In genomic region chr4:25347473-25347872, GRCh38 we compare ENCODE assay signal across 21 cellular contexts. TPM values are rescaled to one million over a fixed set of nuclear protein-coding genes. Genes with fewer than 3 reads are reported as not detected.
DNase-seq lines count a peak whose midpoint lies in the region; ATAC-seq and TF ChIP-seq lines count a peak whose summit lies in the region.
"Had no signal": no experiment of that assay in that cellular context is flagged by ENCODE, and none has a peak within 500 bp of the region (broad histone marks: within the 10 kb centered on the region; RNA-seq: fewer than 3 reads in every experiment).

No MANE protein-coding gene starts in this region.

- no peak overlapping the region for H3K4me3 Mint-ChIP-seq in HFFc6
- H3K4me3 Mint-ChIP-seq: H9, T-cell had no signal

- intact Hi-C loops in right cardiac atrium (cut with DNase I): no loop called here

- H3K36me3 ChIP-seq in cardiac muscle cell: no peaks in the 10 kb centered on the region

- H3K27ac ChIP-seq in cardiac muscle cell (peak overlapping the region; percentile 13), right cardiac atrium (ENCODE audit: low read length) (no peak overlapping the region)
- H3K27ac ChIP-seq: 22Rv1 had no signal

- H3K27me3 ChIP-seq in cardiac muscle cell (no peaks in the 10 kb centered on the region), right cardiac atrium (ENCODE audit: control insufficient read depth, insufficient read depth) (no peaks in the 10 kb centered on the region)

- H3K4me1 ChIP-seq in cardiac muscle cell (ENCODE audit: low read depth) (peaks cover 23% of the 10 kb centered on the region), right cardiac atrium (ENCODE audit: control insufficient read depth, insufficient read depth, low read length) (no peaks in the 10 kb centered on the region)

- WGBS in right cardiac atrium: 65% methylated on average over 2 of the region's 2 CpGs

- no peak overlapping the region for H3K27ac Mint-ChIP-seq in HFFc6
- H3K27ac Mint-ChIP-seq: H9, T-cell had no signal

- no peak for TF ChIP-seq CTCF in cardiac muscle cell (IDR thresholded peaks at IDR 0.05; ENCODE audit: low read depth, low read length)
- no peak for TF ChIP-seq CTCF in HFFc6 (IDR thresholded peaks at IDR 0.05)

- no peak for ATAC-seq in right cardiac atrium
- ATAC-seq: PC-3, T-cell had no signal

- no peaks in the 10 kb centered on the region for H3K9me3 ChIP-seq in cardiac muscle cell (ENCODE audit: low read depth)
- no peaks in the 10 kb centered on the region for H3K9me3 ChIP-seq in right cardiac atrium (ENCODE audit: control insufficient read depth, low read length)

- no peaks in the 10 kb centered on the region for H3K27me3 Mint-ChIP-seq in HFFc6 (ENCODE audit: insufficient read depth)
- H3K27me3 Mint-ChIP-seq: T-cell had no signal

- DNase-seq in NCI-H1417 (lab: John Stamatoyannopoulos, UW): peak in 2 of 3 experiments; percentile 21 to 42
- DNase-seq in NCI-H1417 treated with DMSO at 0.1 percent for 48 hours (lab: John Stamatoyannopoulos, UW): no peak
- DNase-seq in cardiac muscle cell (ENCODE audit: low read depth in 1 of 2, low spot score in 1 of 2): peak in 1 of 2 donors; percentile 57
- no peak for DNase-seq in right cardiac atrium
- peak; percentile 25 for DNase-seq in kidney tubule cell (ENCODE audit: low spot score)
- DNase-seq in DMS 273 treated with DMSO at 0.1 percent for 48 hours (lab: John Stamatoyannopoulos, UW): no peak
- DNase-seq in inferior parietal cortex (ENCODE audit: extremely low spot score): no peak
- no peak for DNase-seq in HFFc6
- DNase-seq: Calu3, DMS153, DND-41, H9, IMR-90, NCI-H1048, NCI-H1436, NCI-H187, NCI-H2081 treated with DMSO at 0.1 percent for 48 hours, NCI-H526 treated with DMSO at 0.1 percent for 48 hours, PC-3, T-cell had no signal

- H3K4me3 ChIP-seq in cardiac muscle cell (no peak overlapping the region), right cardiac atrium (ENCODE audit: low read length) (no peak overlapping the region)

- peaks cover 12% of the 10 kb centered on the region; the same call in 1 of the 2 replicates for H3K36me3 Mint-ChIP-seq in HFFc6 (ENCODE audit: low read depth)

- peaks cover 46% of the 10 kb centered on the region for H3K4me1 Mint-ChIP-seq in HFFc6 (ENCODE audit: low read depth)
- H3K4me1 Mint-ChIP-seq: H9, T-cell had no signal

- H3K9me3 Mint-ChIP-seq in HFFc6: no peaks in the 10 kb centered on the region
- H3K9me3 Mint-ChIP-seq: H9, T-cell had no signal

RNA-seq across cellular contexts. Expression of gene ANAPC4, which starts 29.6 kb away (rescaled TPM):
- total RNA-seq in cardiac muscle cell (20.6 and 20.8 TPM in 2 replicates), right cardiac atrium (10 to 100 TPM; 13.9 to 16.0 (median 15.4) TPM)
- polyA plus RNA-seq in cardiac muscle cell (35.5 and 39.3 TPM in 2 replicates), right cardiac atrium (10.3 TPM)
- 10 to 100 TPM; 15.0 to 20.6 (median 17.2) TPM for total RNA-seq in HFFc6 (2021; fragmentation: NEBNext Ultra II Directional; extraction: Animal tissue kit (Norgen Biotek cat#: 25700))

RNA-seq across cellular contexts. Expression of gene ZCCHC4, which starts 34.9 kb away (rescaled TPM):
- 10.6 and 11.4 TPM in 2 replicates for total RNA-seq in cardiac muscle cell
- 8.9 and 11.2 TPM in 2 replicates for polyA plus RNA-seq in cardiac muscle cell
- 10 to 100 TPM in 3 of 4 donors, 1 to 10 TPM in 1; 8.3 to 12.7 (median 11.1) TPM for total RNA-seq in right cardiac atrium
- polyA plus RNA-seq in right cardiac atrium: 5.3 TPM
- 10 to 100 TPM in 1 of 6 experiments, 1 to 10 TPM in 5; 8.3 to 11.0 (median 9.1) TPM for total RNA-seq in HFFc6 (2021; fragmentation: NEBNext Ultra II Directional; extraction: Animal tissue kit (Norgen Biotek cat#: 25700))

Comparison
In these comparisons a context has a peak if more than half of its experiments do, and no peak if none do; other contexts are left out.
1. DNase-seq: peak in NCI-H1417 (2 of 3) and kidney tubule cell (single experiment); none in NCI-H1417 treated with DMSO at 0.1 percent for 48 hours (single experiment), right cardiac atrium (0 of 3), DMS 273 treated with DMSO at 0.1 percent for 48 hours (single experiment), inferior parietal cortex (single experiment) and HFFc6 (single experiment).